ENCODE assay signal across 21 cellular contexts in genomic region chr5:151243564-151243963, GRCh38. TPM values are rescaled to one million over a fixed set of nuclear protein-coding genes. Genes with fewer than 3 reads are reported as not detected.
A peak's percentile ranks its signal among the peaks of the same experiment; 100 is the strongest.
DNase-seq lines count a peak whose midpoint lies in the region; ATAC-seq, FAIRE-seq and TF ChIP-seq lines count a peak whose summit lies in the region.
"Had no signal": no experiment of that assay in that cellular context is flagged by ENCODE, and none has a peak within 500 bp of the region (broad histone marks: within the 10 kb centered on the region; RNA-seq: fewer than 3 reads in every experiment).

No MANE protein-coding gene starts in this region.

- TF ChIP-seq EP300 in HepG2 (IDR thresholded peaks at IDR 0.05; ENCODE audit: low read depth in 2 of 2, low read length in 2 of 2) = no peak
- no peak for TF ChIP-seq EP300 in HepG2 (CRISPR knock-in tag; IDR thresholded peaks at IDR 0.05; ENCODE audit: borderline replicate concordance)

- POLR2A ChIA-PET in activated CD4-positive, alpha-beta T cell treated with anti-CD3 and anti-CD28 coated beads for 36 hours (lab: Charles Lee) = no interaction called here
- POLR2A ChIA-PET in HepG2 (lab: Yijun Ruan, JAX) = interaction anchor here (1.8 kb wide), 1 partner anchor 9 kb away, joined by 5 read pairs; the partner anchor contains the start of gene GM2A

- FAIRE-seq in HepG2 (lab: Jason Lieb, UNC) = no peak
- FAIRE-seq: H1 had no signal

- TF ChIP-seq RAD21 in HepG2 (CRISPR knock-in tag; IDR thresholded peaks at IDR 0.05) = no peak

- no peak overlapping the region for H3K4me3 ChIP-seq in HepG2 (replicated peaks in 1 of 3; ENCODE audit: insufficient read depth in 1 of 3, low read depth in 2 of 3, low read length in 3 of 3)

- intact Hi-C loops in activated CD4-positive, alpha-beta T cell treated with anti-CD3 and anti-CD28 coated beads for 36 hours (cut with DNase I, micrococcal nuclease) = no loop called here
- intact Hi-C loops in activated naive CD4-positive, alpha-beta T cell treated with anti-CD3 and anti-CD28 coated beads for 36 hours (cut with micrococcal nuclease) = no loop called here
- intact Hi-C loops in HepG2 (cut with micrococcal nuclease; ENCODE audit: unreplicated experiment) = no loop called here

- H3K27ac ChIP-seq in HepG2 (ENCODE audit: extremely low read length, insufficient read depth, low read length) = no peak overlapping the region

- H3K4me2 ChIP-seq in HepG2 (ENCODE audit: low read depth, low read length) = no peak overlapping the region

- no peaks in the 10 kb centered on the region for H3K36me3 Mint-ChIP-seq in activated CD4-positive, alpha-beta T cell treated with anti-CD3 and anti-CD28 coated beads for 36 hours (ENCODE audit: low read depth)
- no peaks in the 10 kb centered on the region for H3K36me3 Mint-ChIP-seq in activated naive CD4-positive, alpha-beta T cell treated with anti-CD3 and anti-CD28 coated beads for 36 hours (ENCODE audit: low read depth)
- H3K36me3 Mint-ChIP-seq in T-helper 17 cell (ENCODE audit: low read depth) = no peaks in the 10 kb centered on the region
- no peaks in the 10 kb centered on the region for H3K36me3 Mint-ChIP-seq in activated naive CD8-positive, alpha-beta T cell treated with anti-CD3 and anti-CD28 coated beads, Interleukin-2, amount 50 U/mL, for 24 hours (ENCODE audit: low read depth)
- H3K36me3 Mint-ChIP-seq: CD4-positive, alpha-beta memory T cell had no signal

- WGBS in HepG2 (ENCODE audit: low lambda C conversion rate) = 70% methylated on average over 4 of the region's 4 CpGs

- TF ChIP-seq CTCF in HepG2 (CRISPR knock-in tag; IDR thresholded peaks at IDR 0.05) = no peak

- no peaks in the 10 kb centered on the region for H3K27me3 Mint-ChIP-seq in activated CD4-positive, alpha-beta T cell treated with anti-CD3 and anti-CD28 coated beads for 36 hours
- H3K27me3 Mint-ChIP-seq in activated naive CD4-positive, alpha-beta T cell treated with anti-CD3 and anti-CD28 coated beads for 36 hours (ENCODE audit: low read depth) = no peaks in the 10 kb centered on the region
- H3K27me3 Mint-ChIP-seq in T-helper 17 cell = no peaks in the 10 kb centered on the region
- no peaks in the 10 kb centered on the region for H3K27me3 Mint-ChIP-seq in activated naive CD8-positive, alpha-beta T cell treated with anti-CD3 and anti-CD28 coated beads, Interleukin-2, amount 50 U/mL, for 24 hours
- H3K27me3 Mint-ChIP-seq: CD4-positive, alpha-beta memory T cell had no signal

- no peaks in the 10 kb centered on the region for H3K79me2 ChIP-seq in HepG2 (ENCODE audit: insufficient read depth, low read length)

- H3K9ac ChIP-seq in HepG2 (ENCODE audit: insufficient read depth, low read depth, low read length) = no peak overlapping the region

- H3K9me3 ChIP-seq in T-helper 17 cell (ENCODE audit: control insufficient read depth, low read length, poor library complexity, severe bottlenecking) = no peaks in the 10 kb centered on the region
- H3K9me3 ChIP-seq in HepG2 (ENCODE audit: low read length) = no peaks in the 10 kb centered on the region
- H3K9me3 ChIP-seq: BE2C had no signal

- H3K4me3 Mint-ChIP-seq in activated CD4-positive, alpha-beta T cell treated with anti-CD3 and anti-CD28 coated beads for 36 hours = no peak overlapping the region
- no peak overlapping the region for H3K4me3 Mint-ChIP-seq in activated naive CD4-positive, alpha-beta T cell treated with anti-CD3 and anti-CD28 coated beads for 36 hours
- peak overlapping the region; percentile 13 for H3K4me3 Mint-ChIP-seq in T-helper 17 cell
- H3K4me3 Mint-ChIP-seq in activated naive CD8-positive, alpha-beta T cell treated with anti-CD3 and anti-CD28 coated beads, Interleukin-2, amount 50 U/mL, for 24 hours = no peak overlapping the region

- H3K9me3 Mint-ChIP-seq in activated CD4-positive, alpha-beta T cell treated with anti-CD3 and anti-CD28 coated beads for 36 hours (ENCODE audit: low read depth) = no peaks in the 10 kb centered on the region
- no peaks in the 10 kb centered on the region for H3K9me3 Mint-ChIP-seq in activated naive CD4-positive, alpha-beta T cell treated with anti-CD3 and anti-CD28 coated beads for 36 hours
- H3K9me3 Mint-ChIP-seq in activated naive CD8-positive, alpha-beta T cell treated with anti-CD3 and anti-CD28 coated beads, Interleukin-2, amount 50 U/mL, for 24 hours = no peaks in the 10 kb centered on the region
- H3K9me3 Mint-ChIP-seq: CD4-positive, alpha-beta memory T cell had no signal

- no TSS peak for BruUV-seq in HepG2 (replicated peaks; lab: Mats Ljungman, UMichigan)

- peak; percentile 80 for ATAC-seq in activated CD4-positive, alpha-beta T cell treated with anti-CD3 and anti-CD28 coated beads for 36 hours
- no peak for ATAC-seq in T-helper 17 cell
- peak; percentile 18 for ATAC-seq in activated naive CD8-positive, alpha-beta T cell treated with anti-CD3 and anti-CD28 coated beads, Interleukin-2, amount 50 U/mL, for 24 hours
- ATAC-seq in HepG2 = no peak

- peak overlapping the region; percentile 10 for H3K27ac Mint-ChIP-seq in activated CD4-positive, alpha-beta T cell treated with anti-CD3 and anti-CD28 coated beads for 36 hours
- no peak overlapping the region for H3K27ac Mint-ChIP-seq in activated naive CD4-positive, alpha-beta T cell treated with anti-CD3 and anti-CD28 coated beads for 36 hours
- no peak overlapping the region for H3K27ac Mint-ChIP-seq in T-helper 17 cell
- H3K27ac Mint-ChIP-seq in activated naive CD8-positive, alpha-beta T cell treated with anti-CD3 and anti-CD28 coated beads, Interleukin-2, amount 50 U/mL, for 24 hours = no peak overlapping the region

- H3K4me1 ChIP-seq in HepG2 (ENCODE audit: insufficient read depth, low read length) = peaks cover 15% of the 10 kb centered on the region
- H3K4me1 ChIP-seq: BE2C had no signal

- H2AFZ ChIP-seq in HepG2 (ENCODE audit: low read length) = no peak overlapping the region

- peaks cover 30% of the 10 kb centered on the region for H3K4me1 Mint-ChIP-seq in activated CD4-positive, alpha-beta T cell treated with anti-CD3 and anti-CD28 coated beads for 36 hours
- peaks cover 17% of the 10 kb centered on the region for H3K4me1 Mint-ChIP-seq in activated naive CD4-positive, alpha-beta T cell treated with anti-CD3 and anti-CD28 coated beads for 36 hours (ENCODE audit: low read depth)
- peaks cover 16% of the 10 kb centered on the region for H3K4me1 Mint-ChIP-seq in T-helper 17 cell
- H3K4me1 Mint-ChIP-seq in activated naive CD8-positive, alpha-beta T cell treated with anti-CD3 and anti-CD28 coated beads, Interleukin-2, amount 50 U/mL, for 24 hours = peaks cover 25% of the 10 kb centered on the region

- in situ Hi-C loops in HepG2 (cut with HindIII; ENCODE audit: extremely low pct_ligation_motif_present, low pct_unique_long_range_greater_than_20kb) = loop anchor here (10.0 kb wide), 1 partner anchor 199 kb away; no protein-coding TSS in a partner anchor

- peaks cover 2 to 5% of the 10 kb centered on the region in 2 experiments; a peak in 2 of 5 replicates for H3K27me3 ChIP-seq in HepG2 (ENCODE audit: control insufficient read depth in 1 of 2, insufficient read depth in 2 of 2, low read length in 2 of 2)
- H3K27me3 ChIP-seq: BE2C had no signal

- no peaks in the 10 kb centered on the region for H4K20me1 ChIP-seq in HepG2 (ENCODE audit: insufficient read depth, low read length)

- H3K36me3 ChIP-seq in HepG2 (replicated peaks in 1 of 2; ENCODE audit: control insufficient read depth in 1 of 2, insufficient read depth in 2 of 2, low read length in 2 of 2) = no peaks in the 10 kb centered on the region
- H3K36me3 ChIP-seq: BE2C had no signal

- CTCF ChIA-PET in activated CD4-positive, alpha-beta T cell treated with anti-CD3 and anti-CD28 coated beads for 36 hours (lab: Charles Lee) = interaction anchor here (0.5 to 1.1 kb wide), 2 partner anchors 114 to 128 kb away, joined by 3 read pairs; no protein-coding TSS in a partner anchor
- CTCF ChIA-PET in activated naive CD4-positive, alpha-beta T cell treated with anti-CD3 and anti-CD28 coated beads for 36 hours (lab: Charles Lee) = no interaction called here
- CTCF ChIA-PET in HepG2 (lab: Yijun Ruan, JAX; ENCODE audit: low intra/inter-chr PET ratio, low total read pairs) = no interaction called here

- DNase-seq in activated CD4-positive, alpha-beta T cell treated with anti-CD3 and anti-CD28 coated beads for 36 hours = peak; percentile 67
- no peak for DNase-seq in activated CD4-positive, alpha-beta T cell treated with anti-CD3 and anti-CD28 coated beads for 4 hours
- DNase-seq in activated naive CD4-positive, alpha-beta T cell treated with anti-CD3 and anti-CD28 coated beads for 36 hours = peak; percentile 46
- DNase-seq in activated naive CD4-positive, alpha-beta T cell (lab: John Stamatoyannopoulos, UW) = no peak
- DNase-seq in T-helper 17 cell = no peak
- no peak for DNase-seq in activated naive CD8-positive, alpha-beta T cell treated with anti-CD3 and anti-CD28 coated beads, Interleukin-2, amount 50 U/mL, for 24 hours
- no peak for DNase-seq in HepG2 (ENCODE audit: low spot score)
- no peak for DNase-seq in NOMO-1 (lab: John Stamatoyannopoulos, UW; ENCODE audit: unreplicated experiment in 2 of 2)
- DNase-seq: 8988T; BE2C; Calu3; CD4-positive, alpha-beta memory T cell; DMS53; KBM-7; NCI-H1417 treated with DMSO at 0.1 percent for 48 hours; NCI-H2029; NCI-H2171; NCI-H446; NCI-H69; OCI-M1 had no signal

- TF ChIP-seq POLR2A in HepG2 (IDR thresholded peaks at IDR 0.05; ENCODE audit: insufficient read depth in 1 of 2, low read depth in 2 of 2, low read length in 2 of 2) = no peak

RNA-seq across cellular contexts. Expression of gene GM2A, which starts 9.4 kb away (rescaled TPM):
- total RNA-seq in activated CD4-positive, alpha-beta T cell treated with anti-CD3 and anti-CD28 coated beads for 36 hours = 10 to 100 TPM; 17.2 to 19.3 TPM
- 10 to 100 TPM; 21.1 to 21.8 TPM for total RNA-seq in activated naive CD4-positive, alpha-beta T cell treated with anti-CD3 and anti-CD28 coated beads for 36 hours
- total RNA-seq in T-helper 17 cell (10 to 100 TPM in 1 of 2 donors, 1 to 10 TPM in 1; 6.0 to 13.4 TPM), HepG2 (2016; rRNA removed; fragmentation: Illumina TruSeq; extraction: Trizol) (16.6 and 29.6 TPM in 2 replicates)
- total RNA-seq in HepG2 (2016; cell fraction: cytosol; rRNA removed; fragmentation: Illumina TruSeq; extraction: Trizol; ENCODE audit: low read depth) = 4.1 and 4.6 TPM in 2 replicates
- 17.1 and 30.7 TPM in 2 replicates for total RNA-seq in HepG2 (2016; cell fraction: insoluble cytoplasmic fraction; rRNA removed; fragmentation: Illumina TruSeq; extraction: Trizol)
- total RNA-seq in HepG2 (2016; cell fraction: membrane; rRNA removed; fragmentation: Illumina TruSeq; extraction: Trizol) = 11.9 and 12.6 TPM in 2 replicates
- 27.5 and 33.6 TPM in 2 replicates for total RNA-seq in HepG2 (2016; cell fraction: nucleus; rRNA removed; fragmentation: Illumina TruSeq; extraction: Trizol)
- 12.9 and 14.6 TPM in 2 replicates for polyA plus RNA-seq in HepG2 (2011; rRNA removed)
- 11.3 TPM in 2 replicates for polyA plus RNA-seq in HepG2 (2011; cell fraction: cytosol; rRNA removed)
- polyA plus RNA-seq in HepG2 (2011; cell fraction: nucleus; rRNA removed) = 3.9 and 5.2 TPM in 2 replicates
- polyA plus RNA-seq in HepG2 (2012) = 8.5 and 11.0 TPM in 2 replicates
- 3.8 TPM in 2 replicates for polyA plus RNA-seq in HepG2 (2016; cell fraction: cytosol; fragmentation: Illumina TruSeq; extraction: Trizol; ENCODE audit: low read depth)
- 21.4 and 21.7 TPM in 2 replicates for polyA plus RNA-seq in HepG2 (2016; cell fraction: insoluble cytoplasmic fraction; fragmentation: Illumina TruSeq; extraction: Trizol; ENCODE audit: low read depth)
- polyA plus RNA-seq in HepG2 (2016; cell fraction: membrane; fragmentation: Illumina TruSeq; extraction: Trizol; ENCODE audit: low read depth) = 9.6 and 10.8 TPM in 2 replicates
- polyA plus RNA-seq in HepG2 (2016; cell fraction: nucleus; fragmentation: Illumina TruSeq; extraction: Trizol; ENCODE audit: insufficient read depth, low read depth) = 42.8 and 48.3 TPM in 2 replicates
- polyA minus RNA-seq in HepG2 (2011; rRNA and poly(A)+ RNA removed; ENCODE audit: low replicate concordance) = 9.2 and 31.1 TPM in 2 replicates
- 12.1 and 12.7 TPM in 2 replicates for polyA minus RNA-seq in HepG2 (2011; cell fraction: cytosol; rRNA and poly(A)+ RNA removed)
- 6.6 and 10.6 TPM in 2 replicates for polyA minus RNA-seq in HepG2 (2011; cell fraction: nucleus; rRNA and poly(A)+ RNA removed)

RNA-seq across cellular contexts. Expression of gene CCDC69, which starts 19.7 kb away (rescaled TPM):
- total RNA-seq in activated CD4-positive, alpha-beta T cell treated with anti-CD3 and anti-CD28 coated beads for 36 hours = 10 to 100 TPM; 24.8 to 26.9 TPM
- total RNA-seq in activated naive CD4-positive, alpha-beta T cell treated with anti-CD3 and anti-CD28 coated beads for 36 hours = 10 to 100 TPM; 15.5 to 18.5 TPM
- total RNA-seq in T-helper 17 cell = 10 to 100 TPM; 74.7 to 82.5 TPM
- total RNA-seq in HepG2 (2016; rRNA removed; fragmentation: Illumina TruSeq; extraction: Trizol) = 45.2 and 46.3 TPM in 2 replicates
- 55.5 and 59.1 TPM in 2 replicates for total RNA-seq in HepG2 (2016; cell fraction: cytosol; rRNA removed; fragmentation: Illumina TruSeq; extraction: Trizol; ENCODE audit: low read depth)
- 40.1 and 44.9 TPM in 2 replicates for total RNA-seq in HepG2 (2016; cell fraction: insoluble cytoplasmic fraction; rRNA removed; fragmentation: Illumina TruSeq; extraction: Trizol)
- 122 and 135 TPM in 2 replicates for total RNA-seq in HepG2 (2016; cell fraction: membrane; rRNA removed; fragmentation: Illumina TruSeq; extraction: Trizol)
- total RNA-seq in HepG2 (2016; cell fraction: nucleus; rRNA removed; fragmentation: Illumina TruSeq; extraction: Trizol) = 20.8 and 25.7 TPM in 2 replicates
- 12.2 and 14.4 TPM in 2 replicates for polyA plus RNA-seq in HepG2 (2011; rRNA removed)
- 10.9 and 17.9 TPM in 2 replicates for polyA plus RNA-seq in HepG2 (2011; cell fraction: cytosol; rRNA removed)
- 5.2 and 8.5 TPM in 2 replicates for polyA plus RNA-seq in HepG2 (2011; cell fraction: nucleus; rRNA removed)
- 11.3 and 12.9 TPM in 2 replicates for polyA plus RNA-seq in HepG2 (2012)
- 76.9 and 83.3 TPM in 2 replicates for polyA plus RNA-seq in HepG2 (2016; cell fraction: cytosol; fragmentation: Illumina TruSeq; extraction: Trizol; ENCODE audit: low read depth)
- polyA plus RNA-seq in HepG2 (2016; cell fraction: insoluble cytoplasmic fraction; fragmentation: Illumina TruSeq; extraction: Trizol; ENCODE audit: low read depth) = 49.2 and 57.5 TPM in 2 replicates
- polyA plus RNA-seq in HepG2 (2016; cell fraction: membrane; fragmentation: Illumina TruSeq; extraction: Trizol; ENCODE audit: low read depth) = 129 and 152 TPM in 2 replicates
- 30.6 and 33.2 TPM in 2 replicates for polyA plus RNA-seq in HepG2 (2016; cell fraction: nucleus; fragmentation: Illumina TruSeq; extraction: Trizol; ENCODE audit: insufficient read depth, low read depth)
- 0.35 and 14.2 TPM in 2 replicates for polyA minus RNA-seq in HepG2 (2011; rRNA and poly(A)+ RNA removed; ENCODE audit: low replicate concordance)
- polyA minus RNA-seq in HepG2 (2011; cell fraction: cytosol; rRNA and poly(A)+ RNA removed) = 5.0 and 5.8 TPM in 2 replicates
- 6.7 and 12.7 TPM in 2 replicates for polyA minus RNA-seq in HepG2 (2011; cell fraction: nucleus; rRNA and poly(A)+ RNA removed)

Comparison
In these comparisons a context has a peak if more than half of its experiments do, and no peak if none do; other contexts are left out.
1. DNase-seq: peak in activated CD4-positive, alpha-beta T cell treated with anti-CD3 and anti-CD28 coated beads for 36 hours (single experiment) and activated naive CD4-positive, alpha-beta T cell treated with anti-CD3 and anti-CD28 coated beads for 36 hours (single experiment); none in activated CD4-positive, alpha-beta T cell treated with anti-CD3 and anti-CD28 coated beads for 4 hours (0 of 2), activated naive CD4-positive, alpha-beta T cell (0 of 4), T-helper 17 cell (0 of 3), activated naive CD8-positive, alpha-beta T cell treated with anti-CD3 and anti-CD28 coated beads, Interleukin-2, amount 50 U/mL, for 24 hours (single experiment), HepG2 (single experiment) and NOMO-1 (0 of 2).
2. ATAC-seq: peak in activated CD4-positive, alpha-beta T cell treated with anti-CD3 and anti-CD28 coated beads for 36 hours (single experiment) and activated naive CD8-positive, alpha-beta T cell treated with anti-CD3 and anti-CD28 coated beads, Interleukin-2, amount 50 U/mL, for 24 hours (single experiment); none in T-helper 17 cell (single experiment) and HepG2 (single experiment).